ENCODE assay signal across 8 cellular contexts in genomic region chr1:16073490-16074104, GRCh38. TPM values are rescaled to one million over a fixed set of nuclear protein-coding genes. Genes with fewer than 3 reads are reported as not detected.
DNase-seq lines count a peak whose midpoint lies in the region; ATAC-seq and TF ChIP-seq lines count a peak whose summit lies in the region.

Gene FAM131C, minus strand, starts transcription at chr1:16073651. Its CDS starts 209 bp downstream, at chr1:16073442.

- no peak within 1 kb of the TSS for H3K56ac ChIP-seq in H9 (ENCODE audit: insufficient read length, low read depth, low read length)

- H2BK20ac ChIP-seq in H9 (ENCODE audit: low read depth, low read length, poor library complexity, severe bottlenecking), result no peak within 1 kb of the TSS

- no peak within 1 kb of the TSS for H4K91ac ChIP-seq in H9 (ENCODE audit: insufficient read length, low read depth, low read length)

- H4K8ac ChIP-seq in H9 (replicated peaks; ENCODE audit: insufficient read length, low read depth, low read length), result no peak within 1 kb of the TSS

- H3K9me3 ChIP-seq in H9 (ENCODE audit: control insufficient read depth, low read depth, low read length) (no peaks in the 10 kb centered on the region), T-helper 17 cell (ENCODE audit: control insufficient read depth, low read length, poor library complexity, severe bottlenecking) (no peaks in the 10 kb centered on the region)

- H2AFZ ChIP-seq in H9 (ENCODE audit: low read length), result no peak within 1 kb of the TSS

- peaks cover 68% of the 10 kb centered on the region for H3K27me3 Mint-ChIP-seq in H9 (ENCODE audit: low read depth)
- peaks cover 11% of the 10 kb centered on the region for H3K27me3 Mint-ChIP-seq in T-helper 17 cell
- no peaks in the 10 kb centered on the region for H3K27me3 Mint-ChIP-seq in brain

- H3T11ph ChIP-seq in H9 (ENCODE audit: low read length), result no peak within 1 kb of the TSS

- peaks cover 5% of the 10 kb centered on the region for H3K23me2 ChIP-seq in H9 (ENCODE audit: insufficient read length, low read depth, low read length, poor library complexity, severe bottlenecking)

- no peak within 1 kb of the TSS; the same call in 1 of the 2 replicates for H3K14ac ChIP-seq in H9 (ENCODE audit: insufficient read depth, low read length)

- no peak within 1 kb of the TSS for H3K23ac ChIP-seq in H9 (ENCODE audit: insufficient read length, low read depth, low read length)

- H3K36me3 Mint-ChIP-seq in H9 (ENCODE audit: insufficient read depth in 1 of 3, low read depth in 3 of 3) (no peaks in the 10 kb centered on the region), T-helper 17 cell (ENCODE audit: low read depth) (no peaks in the 10 kb centered on the region), brain (no peaks in the 10 kb centered on the region)

- WGBS in H9 (ENCODE audit: extremely low coverage, insufficient read length, low lambda C conversion rate), result no CpG with 5 or more reads among the region's 54 CpGs

- H2BK120ac ChIP-seq in H9 (ENCODE audit: low read depth, low read length, poor library complexity, severe bottlenecking), result no peak within 1 kb of the TSS

- TF ChIP-seq CTCF in H9 (conservative IDR thresholded peaks at IDR 0.05), result peak; percentile 50; the same call in 2 of the 3 replicates
- TF ChIP-seq CTCF in brain (conservative IDR thresholded peaks at IDR 0.05), result peak; percentile 17 to 28
- no peak for TF ChIP-seq CTCF in kidney epithelial cell (IDR thresholded peaks at IDR 0.05; ENCODE audit: insufficient read depth, low read length, poor library complexity, severe bottlenecking)

- no peaks in the 10 kb centered on the region for H4K20me1 ChIP-seq in H9 (ENCODE audit: control insufficient read depth, insufficient read depth, insufficient read length)

- peak; percentile 88 for DNase-seq in AG08396 (ENCODE audit: low spot score)
- peak; percentile 49 for DNase-seq in H9
- peak; percentile 30 to 47 (median 43) for DNase-seq in T-helper 17 cell
- no peak for DNase-seq in kidney epithelial cell (ENCODE audit: low read depth)
- peak; percentile 10 for DNase-seq in stimulated activated CD8-positive, alpha-beta memory T cell treated with anti-CD3 and anti-CD28 coated beads, Interleukin-15, amount 100 ng/mL, for 24 hours (ENCODE audit: low read depth)
- DNase-seq in H4 (ENCODE audit: low spot score), result no peak

- H2BK15ac ChIP-seq in H9 (ENCODE audit: low read depth, low read length), result no peak within 1 kb of the TSS

- peak within 1 kb of the TSS; percentile 35 for H3K4me2 ChIP-seq in H9 (ENCODE audit: insufficient read depth, insufficient read length, low read length)

- H3K27ac Mint-ChIP-seq in H9, result no peak within 1 kb of the TSS
- H3K27ac Mint-ChIP-seq in T-helper 17 cell, result peak within 1 kb of the TSS; percentile 63
- H3K27ac Mint-ChIP-seq in brain, result peak within 1 kb of the TSS; percentile 18 to 71 (median 55)

- H3K27ac ChIP-seq in H9 (ENCODE audit: insufficient read length, low read depth, low read length), result no peak within 1 kb of the TSS

- no peaks in the 10 kb centered on the region for H3K79me2 ChIP-seq in H9 (ENCODE audit: insufficient read depth, low read length)

- peak within 1 kb of the TSS; percentile 60 to 83 for H3K4me3 Mint-ChIP-seq in H9
- peak within 1 kb of the TSS; percentile 86 for H3K4me3 Mint-ChIP-seq in T-helper 17 cell
- H3K4me3 Mint-ChIP-seq in brain, result peak within 1 kb of the TSS; percentile 82 to 86 (median 85)

- no peaks in the 10 kb centered on the region for H3K79me1 ChIP-seq in H9 (ENCODE audit: insufficient read depth, low read depth, low read length, poor library complexity, severe bottlenecking)

- H3K4me3 ChIP-seq in kidney epithelial cell (ENCODE audit: low read depth, low read length), result peak within 1 kb of the TSS; percentile 35

- H3K9me3 Mint-ChIP-seq in H9 (no peaks in the 10 kb centered on the region; a peak in 1 of 5 replicates), brain (no peaks in the 10 kb centered on the region)

- H3K27me3 ChIP-seq in H9 (ENCODE audit: insufficient read depth, low read length) (peaks cover 5% of the 10 kb centered on the region; the same call in 1 of the 2 replicates), kidney epithelial cell (ENCODE audit: control insufficient read depth, insufficient read depth, low read length) (peaks cover 2% of the 10 kb centered on the region)

- no peak within 1 kb of the TSS for H3K9ac ChIP-seq in H9 (ENCODE audit: extremely low read depth, insufficient read length, low read length)

- H3K18ac ChIP-seq in H9 (ENCODE audit: insufficient read length, low read depth, low read length), result no peak within 1 kb of the TSS

- ATAC-seq in T-helper 17 cell, result peak; percentile 94
- ATAC-seq in GM21619 (IDR thresholded peaks at IDR 0.05; ENCODE audit: unreplicated experiment), result no peak

- no peak within 1 kb of the TSS for H4K5ac ChIP-seq in H9 (ENCODE audit: insufficient read length, low read depth, low read length)

- no peaks in the 10 kb centered on the region for H3K4me1 ChIP-seq in H9 (ENCODE audit: insufficient read depth, low read length)

- no peaks in the 10 kb centered on the region for H3K36me3 ChIP-seq in kidney epithelial cell (ENCODE audit: control insufficient read depth, insufficient read depth, low read length)

- H3K4me1 Mint-ChIP-seq in H9, result peaks cover 9 to 22% of the 10 kb centered on the region in 2 experiments
- H3K4me1 Mint-ChIP-seq in T-helper 17 cell, result peaks cover 23% of the 10 kb centered on the region
- H3K4me1 Mint-ChIP-seq in brain, result peaks cover 34% of the 10 kb centered on the region

- no peak within 1 kb of the TSS for H2AK5ac ChIP-seq in H9 (ENCODE audit: insufficient read length, low read length)

- H3K4ac ChIP-seq in H9 (ENCODE audit: low read depth, low read length), result no peak within 1 kb of the TSS

- H2BK5ac ChIP-seq in H9 (ENCODE audit: insufficient read length, low read length), result no peak within 1 kb of the TSS

- H2BK12ac ChIP-seq in H9 (ENCODE audit: insufficient read length, low read depth, low read length), result no peak within 1 kb of the TSS

RNA-seq across cellular contexts. Expression of gene FAM131C, which starts in this region (rescaled TPM):
- total RNA-seq in H9 (2021), result 0.48 and 0.61 TPM in 2 replicates
- not detected for total RNA-seq in T-helper 17 cell
- polyA plus RNA-seq in brain (ENCODE audit: insufficient read depth, low read depth, low replicate concordance), result 6.3 TPM
- total RNA-seq in kidney epithelial cell, result 0.46 and 0.89 TPM in 2 replicates
- 0.08 and 0.62 TPM in 2 replicates for total RNA-seq in H4 (2014; rRNA removed; shearing (Covaris generic))

Comparison
In these comparisons a context has a peak if more than half of its experiments do, and no peak if none do; other contexts are left out.
1. Peak in DNase-seq and H3K4me2 ChIP-seq in H9; RNA of the gene not detected or under 1 TPM.
2. Peak in DNase-seq and ATAC-seq in T-helper 17 cell; RNA of the gene not detected or under 1 TPM.
3. DNase-seq: peak in AG08396 (single experiment) and stimulated activated CD8-positive, alpha-beta memory T cell treated with anti-CD3 and anti-CD28 coated beads, Interleukin-15, amount 100 ng/mL, for 24 hours (single experiment); none in kidney epithelial cell (single experiment) and H4 (single experiment).
4. H3K27ac Mint-ChIP-seq: peak in T-helper 17 cell (single experiment) and brain (5 of 5); none in H9 (0 of 3).
5. Peak in every context shown above with its lines, with median percentiles within 50 percentile points of each other: H3K4me3 Mint-ChIP-seq.